1 cellular context compared by ENCODE assay signal in genomic region chr17:1516403-1517161, GRCh38.
TF ChIP-seq lines count a peak whose summit lies in the region.

Gene INPP5K, minus strand, starts transcription at chr17:1516612. Its CDS starts 113 bp downstream, at chr17:1516499.

TF ChIP-seq in GM12878, 131 proteins besides CTCF, POLR2A, EP300 and RAD21 (continued from another document and continues in another):
- TF ChIP-seq, protein P1, sequence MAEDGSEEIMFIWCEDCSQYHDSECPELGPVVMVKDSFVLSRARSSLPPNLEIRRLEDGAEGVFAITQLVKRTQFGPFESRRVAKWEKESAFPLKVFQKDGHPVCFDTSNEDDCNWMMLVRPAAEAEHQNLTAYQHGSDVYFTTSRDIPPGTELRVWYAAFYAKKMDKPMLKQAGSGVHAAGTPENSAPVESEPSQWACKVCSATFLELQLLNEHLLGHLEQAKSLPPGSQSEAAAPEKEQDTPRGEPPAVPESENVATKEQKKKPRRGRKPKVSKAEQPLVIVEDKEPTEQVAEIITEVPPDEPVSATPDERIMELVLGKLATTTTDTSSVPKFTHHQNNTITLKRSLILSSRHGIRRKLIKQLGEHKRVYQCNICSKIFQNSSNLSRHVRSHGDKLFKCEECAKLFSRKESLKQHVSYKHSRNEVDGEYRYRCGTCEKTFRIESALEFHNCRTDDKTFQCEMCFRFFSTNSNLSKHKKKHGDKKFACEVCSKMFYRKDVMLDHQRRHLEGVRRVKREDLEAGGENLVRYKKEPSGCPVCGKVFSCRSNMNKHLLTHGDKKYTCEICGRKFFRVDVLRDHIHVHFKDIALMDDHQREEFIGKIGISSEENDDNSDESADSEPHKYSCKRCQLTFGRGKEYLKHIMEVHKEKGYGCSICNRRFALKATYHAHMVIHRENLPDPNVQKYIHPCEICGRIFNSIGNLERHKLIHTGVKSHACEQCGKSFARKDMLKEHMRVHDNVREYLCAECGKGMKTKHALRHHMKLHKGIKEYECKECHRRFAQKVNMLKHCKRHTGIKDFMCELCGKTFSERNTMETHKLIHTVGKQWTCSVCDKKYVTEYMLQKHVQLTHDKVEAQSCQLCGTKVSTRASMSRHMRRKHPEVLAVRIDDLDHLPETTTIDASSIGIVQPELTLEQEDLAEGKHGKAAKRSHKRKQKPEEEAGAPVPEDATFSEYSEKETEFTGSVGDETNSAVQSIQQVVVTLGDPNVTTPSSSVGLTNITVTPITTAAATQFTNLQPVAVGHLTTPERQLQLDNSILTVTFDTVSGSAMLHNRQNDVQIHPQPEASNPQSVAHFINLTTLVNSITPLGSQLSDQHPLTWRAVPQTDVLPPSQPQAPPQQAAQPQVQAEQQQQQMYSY (CRISPR knock-in tag; IDR thresholded peaks at IDR 0.05), result no peak
- TF ChIP-seq NFIC (IDR thresholded peaks at IDR 0.05; ENCODE audit: low read depth, low read length) (no peak), NR2C2 (IDR thresholded peaks at IDR 0.05; ENCODE audit: borderline replicate concordance, control insufficient read depth, insufficient read length, low read depth) (no peak), BHLHE40 (IDR thresholded peaks at IDR 0.05; ENCODE audit: borderline replicate concordance in 1 of 2, low read depth in 2 of 2, low read length in 1 of 2) (peak; percentile 31 to 84; a peak in 1 of 4 replicates), CHD1 (IDR thresholded peaks at IDR 0.05; ENCODE audit: low read depth, low read length) (no peak), PAX5 (IDR thresholded peaks at IDR 0.05; ENCODE audit: borderline replicate concordance, low read depth, low read length) (peak; percentile 48; the same call in 1 of the 2 replicates), ZNF274 (IDR thresholded peaks at IDR 0.05; ENCODE audit: insufficient read depth, insufficient read length) (no peak), SMARCA5 (IDR thresholded peaks at IDR 0.05) (peak; percentile 31; the same call in 1 of the 2 replicates), PKNOX1 (IDR thresholded peaks at IDR 0.05) (peak; percentile 78), SRF (IDR thresholded peaks at IDR 0.05; ENCODE audit: low read depth in 2 of 2, low read length in 2 of 2) (no peak), BMI1 (IDR thresholded peaks at IDR 0.05; ENCODE audit: borderline replicate concordance) (no peak), TCF3 (IDR thresholded peaks at IDR 0.05; ENCODE audit: borderline replicate concordance, insufficient read depth, low read depth, low read length) (0 out of 2 replicates have a peak, but pooled peaks have one; percentile 6), NBN (IDR thresholded peaks at IDR 0.05) (no peak), RUNX3 (IDR thresholded peaks at IDR 0.05; ENCODE audit: low read length) (no peak; the same call in 1 of the 2 replicates), ESRRA (IDR thresholded peaks at IDR 0.05; ENCODE audit: low read length) (no peak), TBL1XR1 (IDR thresholded peaks at IDR 0.05; ENCODE audit: low read depth, low read length) (0 out of 2 replicates have a peak, but pooled peaks have one; percentile 5), KAT2A (conservative IDR thresholded peaks at IDR 0.05; ENCODE audit: control insufficient read depth, low read depth, low read length) (no peak), SIX5 (IDR thresholded peaks at IDR 0.05; ENCODE audit: low read depth, low read length, severe bottlenecking) (peak; percentile 42), MTA3 (IDR thresholded peaks at IDR 0.05; ENCODE audit: borderline replicate concordance, low read length) (no peak), MYB (IDR thresholded peaks at IDR 0.05; ENCODE audit: borderline replicate concordance, low read depth, low read length) (no peak), CBX3 (IDR thresholded peaks at IDR 0.05; ENCODE audit: borderline replicate concordance, low read depth) (no peak), MTA2 (IDR thresholded peaks at IDR 0.05; ENCODE audit: low read depth) (no peak), ATF3 (IDR thresholded peaks at IDR 0.05; ENCODE audit: borderline replicate concordance, extremely low read depth, low read depth, low read length) (no peak), GATAD2B (conservative IDR thresholded peaks at IDR 0.05; ENCODE audit: low read depth) (no peak; the same call in 1 of the 2 replicates), RFX5 (IDR thresholded peaks at IDR 0.05; ENCODE audit: low read depth, low read length) (peak; percentile 44; the same call in 1 of the 2 replicates), RBBP5 (conservative IDR thresholded peaks at IDR 0.05) (no peak), NKRF (conservative IDR thresholded peaks at IDR 0.05) (peak; percentile 99), RAD51 (IDR thresholded peaks at IDR 0.05) (no peak), ZBTB11 (CRISPR knock-in tag; IDR thresholded peaks at IDR 0.05) (no peak), HDGF (IDR thresholded peaks at IDR 0.05) (peak; percentile 86; the same call in 1 of the 2 replicates), RELA (IDR thresholded peaks at IDR 0.05; ENCODE audit: borderline replicate concordance, partially characterized antibody) (peak; percentile 42), ZNF217 (IDR thresholded peaks at IDR 0.05) (no peak), RELB (IDR thresholded peaks at IDR 0.05; ENCODE audit: low read depth) (peak; percentile 61; the same call in 1 of the 2 replicates), NR2F1 (conservative IDR thresholded peaks at IDR 0.05) (peak; percentile 64), POU2F2 (IDR thresholded peaks at IDR 0.05; ENCODE audit: borderline replicate concordance, low read depth, low read length) (peak; percentile 50; the same call in 1 of the 3 replicates)
- TF ChIP-seq, protein P2, sequence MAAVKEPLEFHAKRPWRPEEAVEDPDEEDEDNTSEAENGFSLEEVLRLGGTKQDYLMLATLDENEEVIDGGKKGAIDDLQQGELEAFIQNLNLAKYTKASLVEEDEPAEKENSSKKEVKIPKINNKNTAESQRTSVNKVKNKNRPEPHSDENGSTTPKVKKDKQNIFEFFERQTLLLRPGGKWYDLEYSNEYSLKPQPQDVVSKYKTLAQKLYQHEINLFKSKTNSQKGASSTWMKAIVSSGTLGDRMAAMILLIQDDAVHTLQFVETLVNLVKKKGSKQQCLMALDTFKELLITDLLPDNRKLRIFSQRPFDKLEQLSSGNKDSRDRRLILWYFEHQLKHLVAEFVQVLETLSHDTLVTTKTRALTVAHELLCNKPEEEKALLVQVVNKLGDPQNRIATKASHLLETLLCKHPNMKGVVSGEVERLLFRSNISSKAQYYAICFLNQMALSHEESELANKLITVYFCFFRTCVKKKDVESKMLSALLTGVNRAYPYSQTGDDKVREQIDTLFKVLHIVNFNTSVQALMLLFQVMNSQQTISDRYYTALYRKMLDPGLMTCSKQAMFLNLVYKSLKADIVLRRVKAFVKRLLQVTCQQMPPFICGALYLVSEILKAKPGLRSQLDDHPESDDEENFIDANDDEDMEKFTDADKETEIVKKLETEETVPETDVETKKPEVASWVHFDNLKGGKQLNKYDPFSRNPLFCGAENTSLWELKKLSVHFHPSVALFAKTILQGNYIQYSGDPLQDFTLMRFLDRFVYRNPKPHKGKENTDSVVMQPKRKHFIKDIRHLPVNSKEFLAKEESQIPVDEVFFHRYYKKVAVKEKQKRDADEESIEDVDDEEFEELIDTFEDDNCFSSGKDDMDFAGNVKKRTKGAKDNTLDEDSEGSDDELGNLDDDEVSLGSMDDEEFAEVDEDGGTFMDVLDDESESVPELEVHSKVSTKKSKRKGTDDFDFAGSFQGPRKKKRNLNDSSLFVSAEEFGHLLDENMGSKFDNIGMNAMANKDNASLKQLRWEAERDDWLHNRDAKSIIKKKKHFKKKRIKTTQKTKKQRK (IDR thresholded peaks at IDR 0.05; ENCODE audit: low read depth, low read length), result no peak
- TF ChIP-seq, protein P3, sequence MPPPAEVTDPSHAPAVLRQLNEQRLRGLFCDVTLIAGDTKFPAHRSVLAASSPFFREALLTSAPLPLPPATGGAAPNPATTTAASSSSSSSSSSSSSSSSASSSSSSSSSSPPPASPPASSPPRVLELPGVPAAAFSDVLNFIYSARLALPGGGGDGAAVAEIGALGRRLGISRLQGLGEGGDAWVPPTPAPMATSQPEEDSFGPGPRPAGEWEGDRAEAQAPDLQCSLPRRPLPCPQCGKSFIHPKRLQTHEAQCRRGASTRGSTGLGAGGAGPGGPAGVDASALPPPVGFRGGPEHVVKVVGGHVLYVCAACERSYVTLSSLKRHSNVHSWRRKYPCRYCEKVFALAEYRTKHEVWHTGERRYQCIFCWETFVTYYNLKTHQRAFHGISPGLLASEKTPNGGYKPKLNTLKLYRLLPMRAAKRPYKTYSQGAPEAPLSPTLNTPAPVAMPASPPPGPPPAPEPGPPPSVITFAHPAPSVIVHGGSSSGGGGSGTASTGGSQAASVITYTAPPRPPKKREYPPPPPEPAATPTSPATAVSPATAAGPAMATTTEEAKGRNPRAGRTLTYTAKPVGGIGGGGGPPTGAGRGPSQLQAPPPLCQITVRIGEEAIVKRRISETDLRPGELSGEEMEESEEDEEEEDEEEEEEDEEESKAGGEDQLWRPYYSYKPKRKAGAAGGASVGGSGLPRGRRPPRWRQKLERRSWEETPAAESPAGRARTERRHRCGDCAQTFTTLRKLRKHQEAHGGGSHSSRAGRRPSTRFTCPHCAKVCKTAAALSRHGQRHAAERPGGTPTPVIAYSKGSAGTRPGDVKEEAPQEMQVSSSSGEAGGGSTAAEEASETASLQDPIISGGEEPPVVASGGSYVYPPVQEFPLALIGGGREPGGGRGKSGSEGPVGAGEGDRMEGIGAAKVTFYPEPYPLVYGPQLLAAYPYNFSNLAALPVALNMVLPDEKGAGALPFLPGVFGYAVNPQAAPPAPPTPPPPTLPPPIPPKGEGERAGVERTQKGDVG (CRISPR knock-in tag; IDR thresholded peaks at IDR 0.05), result no peak
- TF ChIP-seq, protein P4, sequence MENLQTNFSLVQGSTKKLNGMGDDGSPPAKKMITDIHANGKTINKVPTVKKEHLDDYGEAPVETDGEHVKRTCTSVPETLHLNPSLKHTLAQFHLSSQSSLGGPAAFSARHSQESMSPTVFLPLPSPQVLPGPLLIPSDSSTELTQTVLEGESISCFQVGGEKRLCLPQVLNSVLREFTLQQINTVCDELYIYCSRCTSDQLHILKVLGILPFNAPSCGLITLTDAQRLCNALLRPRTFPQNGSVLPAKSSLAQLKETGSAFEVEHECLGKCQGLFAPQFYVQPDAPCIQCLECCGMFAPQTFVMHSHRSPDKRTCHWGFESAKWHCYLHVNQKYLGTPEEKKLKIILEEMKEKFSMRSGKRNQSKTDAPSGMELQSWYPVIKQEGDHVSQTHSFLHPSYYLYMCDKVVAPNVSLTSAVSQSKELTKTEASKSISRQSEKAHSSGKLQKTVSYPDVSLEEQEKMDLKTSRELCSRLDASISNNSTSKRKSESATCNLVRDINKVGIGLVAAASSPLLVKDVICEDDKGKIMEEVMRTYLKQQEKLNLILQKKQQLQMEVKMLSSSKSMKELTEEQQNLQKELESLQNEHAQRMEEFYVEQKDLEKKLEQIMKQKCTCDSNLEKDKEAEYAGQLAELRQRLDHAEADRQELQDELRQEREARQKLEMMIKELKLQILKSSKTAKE (IDR thresholded peaks at IDR 0.05; ENCODE audit: low read depth, poor library complexity, severe bottlenecking), result no peak
